15 cellular contexts compared by ENCODE assay signal in genomic region chr7:17131983-17132655, GRCh38.
DNase-seq lines count a peak whose midpoint lies in the region; ATAC-seq lines count a peak whose summit lies in the region.
"Had no signal": no experiment of that assay in that cellular context is flagged by ENCODE, and none has a peak within 500 bp of the region (broad histone marks: within the 10 kb centered on the region; RNA-seq: fewer than 3 reads in every experiment).

No MANE protein-coding gene starts in this region.

- H3K4me1 ChIP-seq in naive thymus-derived CD4-positive, alpha-beta T cell (ENCODE audit: control insufficient read depth in 2 of 2, insufficient read depth in 2 of 2, low read length in 2 of 2), result peaks cover 0 to 4% of the 10 kb centered on the region in 2 donors
- peaks cover 10% of the 10 kb centered on the region; the same call in 1 of the 2 replicates for H3K4me1 ChIP-seq in GM23248 (ENCODE audit: insufficient read depth)
- H3K4me1 ChIP-seq: parathyroid adenoma had no signal

- no peaks in the 10 kb centered on the region for H4K20me1 ChIP-seq in GM23248 (ENCODE audit: insufficient read depth)

- H3K9me3 ChIP-seq in naive thymus-derived CD4-positive, alpha-beta T cell (ENCODE audit: control insufficient read depth in 2 of 3, low read length in 3 of 3), result no peaks in the 10 kb centered on the region
- H3K9me3 ChIP-seq in GM23248 (ENCODE audit: low read depth), result no peaks in the 10 kb centered on the region

- no peak overlapping the region for H3K9ac ChIP-seq in GM23248
- H3K9ac ChIP-seq: parathyroid adenoma had no signal

- H3K27me3 ChIP-seq in naive thymus-derived CD4-positive, alpha-beta T cell (ENCODE audit: control insufficient read depth in 2 of 2, insufficient read depth in 2 of 2, low read length in 2 of 2), result no peaks in the 10 kb centered on the region
- H3K27me3 ChIP-seq in GM23248 (replicated peaks; ENCODE audit: insufficient read depth), result no peaks in the 10 kb centered on the region

- peaks cover 0 to 35% (median 0%) of the 10 kb centered on the region in 5 donors for H3K36me3 Mint-ChIP-seq in naive thymus-derived CD4-positive, alpha-beta T cell
- H3K36me3 Mint-ChIP-seq: activated CD4-positive, alpha-beta memory T cell treated with anti-CD3 and anti-CD28 coated beads for 36 hours had no signal

- H3K4me2 ChIP-seq in GM23248 (ENCODE audit: unreplicated experiment), result no peak overlapping the region

- no peaks in the 10 kb centered on the region for H3K27me3 Mint-ChIP-seq in naive thymus-derived CD4-positive, alpha-beta T cell

- H3K79me2 ChIP-seq in GM23248 (ENCODE audit: insufficient read depth), result no peaks in the 10 kb centered on the region
- H3K79me2 ChIP-seq: parathyroid adenoma had no signal

- H3K4me1 Mint-ChIP-seq in naive thymus-derived CD4-positive, alpha-beta T cell, result peaks cover 4 to 39% (median 13%) of the 10 kb centered on the region in 7 donors

- no peaks in the 10 kb centered on the region for H3K9me2 ChIP-seq in GM23248 (ENCODE audit: insufficient read depth)

- H3K4me3 ChIP-seq in naive thymus-derived CD4-positive, alpha-beta T cell (ENCODE audit: low read length), result no peak overlapping the region
- H3K4me3 ChIP-seq in GM23248, result no peak overlapping the region

- 91 to 95% methylated on average over 6 of the region's 6 CpGs for WGBS in GM23248 (ENCODE audit: low coverage in 1 of 2, low lambda C conversion rate in 2 of 2, missing lambda C conversion rate in 2 of 2), 2 experiments

- H3F3A ChIP-seq in GM23248 (ENCODE audit: insufficient read depth), result peaks cover 5% of the 10 kb centered on the region; the same call in 1 of the 2 replicates

- H3K27ac Mint-ChIP-seq in naive thymus-derived CD4-positive, alpha-beta T cell, result no peak overlapping the region
- H3K27ac Mint-ChIP-seq: activated CD4-positive, alpha-beta memory T cell treated with anti-CD3 and anti-CD28 coated beads for 36 hours; activated T-helper 2 cell treated with anti-CD3 and anti-CD28 coated beads, Interferon-gamma antibody, Interleukin-2, Interleukin-4, amounts not matched to agents 10 μg/mL and 5 μg/mL and 100 μg/mL, durations not matched to agents 14 hours and 24 hours and 36 hours had no signal

- H2AFZ ChIP-seq in GM23248, result no peak overlapping the region
- H2AFZ ChIP-seq: parathyroid adenoma had no signal

- in situ Hi-C loops in GM23248 (cut with MboI), result no loop called here

- intact Hi-C loops in naive thymus-derived CD4-positive, alpha-beta T cell (cut with micrococcal nuclease), result loop anchor here in 1 of 2 donors (10.0 kb wide), 1 partner anchor 127 kb away; no protein-coding TSS in a partner anchor

- no peaks in the 10 kb centered on the region for H3K36me3 ChIP-seq in naive thymus-derived CD4-positive, alpha-beta T cell (ENCODE audit: control insufficient read depth in 2 of 3, insufficient read depth in 3 of 3, low read length in 3 of 3)
- H3K36me3 ChIP-seq in GM23248 (ENCODE audit: low read depth), result no peaks in the 10 kb centered on the region

- no peak overlapping the region for H3K4me3 Mint-ChIP-seq in naive thymus-derived CD4-positive, alpha-beta T cell
- H3K4me3 Mint-ChIP-seq: activated CD4-positive, alpha-beta memory T cell treated with anti-CD3 and anti-CD28 coated beads for 36 hours had no signal

- POLR2A ChIA-PET in naive thymus-derived CD4-positive, alpha-beta T cell (lab: Charles Lee), result no interaction called here

- CTCF ChIA-PET in naive thymus-derived CD4-positive, alpha-beta T cell (lab: Charles Lee), result interaction anchor here (0.6 kb wide), 1 partner anchor 66 kb away, joined by 3 read pairs; no protein-coding TSS in a partner anchor

- H3K27ac ChIP-seq in naive thymus-derived CD4-positive, alpha-beta T cell (ENCODE audit: low read depth, low read length), result no peak overlapping the region
- no peak overlapping the region for H3K27ac ChIP-seq in GM23248
- H3K27ac ChIP-seq: epithelial cell of prostate, parathyroid adenoma had no signal

- DNase-seq in kidney glomerular epithelial cell (lab: John Stamatoyannopoulos, UW) (peak; percentile 16), GDM1 (lab: John Stamatoyannopoulos, UW) (no peak), GM19240 (ENCODE audit: insufficient read length, low spot score) (no peak), GM23248 (no peak)
- DNase-seq in naive thymus-derived CD4-positive, alpha-beta T cell, result no peak
- DNase-seq: activated CD4-positive, alpha-beta memory T cell treated with anti-CD3 and anti-CD28 coated beads for 36 hours; amygdala; islet precursor cell; NCI-H1092 treated with DMSO at 0.1 percent for 48 hours had no signal

- ATAC-seq in GM18508 (IDR thresholded peaks at IDR 0.05; ENCODE audit: insufficient read depth, unreplicated experiment) (peak; percentile 51), GM21390 (IDR thresholded peaks at IDR 0.05; ENCODE audit: unreplicated experiment) (peak; percentile 30), HG03095 (IDR thresholded peaks at IDR 0.05; ENCODE audit: unreplicated experiment) (peak; percentile 42)
- ATAC-seq in naive thymus-derived CD4-positive, alpha-beta T cell, result no peak

- peaks cover 0 to 4% (median 0%) of the 10 kb centered on the region in 11 donors for H3K9me3 Mint-ChIP-seq in naive thymus-derived CD4-positive, alpha-beta T cell
- H3K9me3 Mint-ChIP-seq: activated CD4-positive, alpha-beta memory T cell treated with anti-CD3 and anti-CD28 coated beads for 36 hours had no signal
